ENCODE assay signal across 15 cellular contexts in the genomic region with DNA sequence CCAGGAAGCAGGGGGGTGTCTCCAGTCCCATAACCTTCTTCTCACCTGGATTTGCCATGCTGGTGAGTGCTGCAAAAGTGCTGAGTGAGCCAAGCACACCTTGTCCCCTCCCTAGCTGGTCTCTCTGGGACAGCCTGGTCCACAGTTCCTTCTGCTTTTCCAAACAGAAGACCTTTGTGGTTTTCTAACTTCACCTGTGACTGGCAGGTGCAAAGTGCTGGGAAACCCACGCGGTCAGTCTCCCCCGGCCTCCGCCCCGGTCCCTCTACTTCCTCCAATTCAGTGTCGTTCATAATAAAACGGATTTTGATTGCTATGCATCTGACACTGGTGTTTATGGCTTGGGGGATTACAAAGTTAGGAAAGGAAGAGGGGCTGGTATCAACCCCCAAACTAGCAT. TPM values are rescaled to one million over a fixed set of nuclear protein-coding genes. Genes with fewer than 3 reads are reported as not detected.
A peak's percentile ranks its signal among the peaks of the same experiment; 100 is the strongest.
DNase-seq lines count a peak whose midpoint lies in the region; ATAC-seq and TF ChIP-seq lines count a peak whose summit lies in the region.
"Had no signal": no experiment of that assay in that cellular context is flagged by ENCODE, and none has a peak within 500 bp of the region (broad histone marks: within the 10 kb centered on the region; RNA-seq: fewer than 3 reads in every experiment).

No MANE protein-coding gene starts in this region.

- H3K9ac ChIP-seq in Loucy (ENCODE audit: low read depth, low read length, poor library complexity, severe bottlenecking): no peak overlapping the region
- H3K9ac ChIP-seq: BLaER1 treated with 17β-estradiol and CSF1 and Interleukin-3, amounts not matched to agents 10 nM and 100 nM had no signal

- H3K27ac ChIP-seq in PC-9: no peak overlapping the region
- H3K27ac ChIP-seq: BLaER1 treated with 17β-estradiol and CSF1 and Interleukin-3, amounts not matched to agents 10 nM and 100 nM had no signal

- TF ChIP-seq CTCF in BE2C (IDR thresholded peaks at IDR 0.05; ENCODE audit: low read depth, low read length) (no peak), Loucy (conservative IDR thresholded peaks at IDR 0.05; ENCODE audit: low read length) (no peak), PC-9 (conservative IDR thresholded peaks at IDR 0.05) (no peak)

- CTCF ChIA-PET in PC-9 (lab: Charles Lee): no interaction called here

- H3K27me3 ChIP-seq in BE2C: peaks cover 36% of the 10 kb centered on the region
- no peaks in the 10 kb centered on the region for H3K27me3 ChIP-seq in Loucy (ENCODE audit: insufficient read depth, low read length, poor library complexity, severe bottlenecking)
- peaks cover 32% of the 10 kb centered on the region for H3K27me3 ChIP-seq in PC-9 (ENCODE audit: insufficient read depth, low read depth)
- H3K27me3 ChIP-seq: BLaER1 treated with 17β-estradiol and CSF1 and Interleukin-3, amounts not matched to agents 10 nM and 100 nM had no signal

- H3K36me3 ChIP-seq in BE2C (no peaks in the 10 kb centered on the region), Loucy (ENCODE audit: insufficient read depth, low read length) (no peaks in the 10 kb centered on the region), PC-9 (ENCODE audit: low read depth) (no peaks in the 10 kb centered on the region)
- H3K36me3 ChIP-seq: BLaER1 treated with 17β-estradiol and CSF1 and Interleukin-3, amounts not matched to agents 10 nM and 100 nM; HAP-1 had no signal

- H3K4me2 ChIP-seq in Loucy (ENCODE audit: low read depth, low read length, poor library complexity, severe bottlenecking) (no peak overlapping the region), PC-9 (no peak overlapping the region)
- H3K4me2 ChIP-seq: BLaER1 treated with 17β-estradiol and CSF1 and Interleukin-3, amounts not matched to agents 10 nM and 100 nM had no signal

- ATAC-seq in HG03045 (IDR thresholded peaks at IDR 0.05; ENCODE audit: unreplicated experiment) (no peak), GM21423 (IDR thresholded peaks at IDR 0.05; ENCODE audit: unreplicated experiment) (no peak)

- no peaks in the 10 kb centered on the region for H3K79me2 ChIP-seq in Loucy (ENCODE audit: insufficient read depth, low read length)
- no peaks in the 10 kb centered on the region for H3K79me2 ChIP-seq in PC-9 (ENCODE audit: low read depth)

- H4K20me1 ChIP-seq in Loucy (ENCODE audit: insufficient read depth, low read length, poor library complexity, severe bottlenecking) (no peaks in the 10 kb centered on the region), PC-9 (ENCODE audit: insufficient read depth) (no peaks in the 10 kb centered on the region)
- H4K20me1 ChIP-seq: BLaER1 treated with 17β-estradiol and CSF1 and Interleukin-3, amounts not matched to agents 10 nM and 100 nM had no signal

- POLR2A ChIA-PET in PC-9 (lab: Charles Lee; ENCODE audit: unreplicated experiment): no interaction called here

- H3K4me1 ChIP-seq in BE2C (no peaks in the 10 kb centered on the region; the same call in 1 of the 2 replicates), Loucy (ENCODE audit: insufficient read depth, low read length, poor library complexity, severe bottlenecking) (no peaks in the 10 kb centered on the region), PC-9 (replicated peaks; ENCODE audit: insufficient read depth) (no peaks in the 10 kb centered on the region)
- H3K4me1 ChIP-seq: HAP-1 had no signal

- H2AFZ ChIP-seq in Loucy (ENCODE audit: low read length) (0 out of 2 replicates have a peak overlapping the region, but pooled peaks have one; percentile 15), PC-9 (no peak overlapping the region)

- intact Hi-C loops in PC-9 (cut with micrococcal nuclease; ENCODE audit: unreplicated experiment): no loop called here

- H3F3A ChIP-seq in Loucy (ENCODE audit: low read depth) (no peaks in the 10 kb centered on the region), PC-9 (ENCODE audit: insufficient read depth, low read depth) (no peaks in the 10 kb centered on the region)

- no peaks in the 10 kb centered on the region for H3K9me2 ChIP-seq in Loucy (replicated peaks; ENCODE audit: low read depth, low read length)
- H3K9me2 ChIP-seq in PC-9 (ENCODE audit: insufficient read depth): no peaks in the 10 kb centered on the region

- no peak for DNase-seq in BE2C
- DNase-seq in GDM1 (lab: John Stamatoyannopoulos, UW): peak; percentile 56
- peak; percentile 68 for DNase-seq in mesenteric fat pad (ENCODE audit: low spot score)
- DNase-seq in PC-9: no peak
- DNase-seq in activated CD4-positive, CD25-positive, alpha-beta regulatory T cell (lab: John Stamatoyannopoulos, UW): no peak
- DNase-seq: CD4-positive, alpha-beta T cell; CD8-positive, alpha-beta memory T cell; DMS79 treated with DMSO at 0.1 percent for 48 hours; GOT3; HFFc6 had no signal

- H3K9me3 ChIP-seq in BE2C (no peaks in the 10 kb centered on the region), Loucy (ENCODE audit: insufficient read depth, low read depth, low read length) (no peaks in the 10 kb centered on the region), PC-9 (ENCODE audit: insufficient read depth, low read depth) (no peaks in the 10 kb centered on the region)
- H3K9me3 ChIP-seq: BLaER1 treated with 17β-estradiol and CSF1 and Interleukin-3, amounts not matched to agents 10 nM and 100 nM; HAP-1 had no signal

- no TSS peak for BruUV-seq in PC-9 (replicated peaks; lab: Mats Ljungman, UMichigan)

- H3K4me3 ChIP-seq in BE2C (ENCODE audit: low read depth, low read length) (peak overlapping the region; percentile 44), Loucy (ENCODE audit: low read length, poor library complexity, severe bottlenecking) (no peak overlapping the region), PC-9 (no peak overlapping the region)
- H3K4me3 ChIP-seq: BLaER1 treated with 17β-estradiol and CSF1 and Interleukin-3, amounts not matched to agents 10 nM and 100 nM; HAP-1 had no signal

RNA-seq across cellular contexts. Expression of gene RBAK, which starts 37.1 kb away (rescaled TPM):
- polyA plus RNA-seq in BE2C (2012; ENCODE audit: insufficient read depth, insufficient read length, low read depth): 11.7 TPM
- 9.8 TPM for total RNA-seq in mesenteric fat pad
- 10.1 and 12.4 TPM in 2 replicates for total RNA-seq in PC-9 (2021)

Comparison
In these comparisons a context has a peak if more than half of its experiments do, and no peak if none do; other contexts are left out.
1. DNase-seq: peak in GDM1 (single experiment) and mesenteric fat pad (single experiment); none in BE2C (single experiment), PC-9 (0 of 2) and activated CD4-positive, CD25-positive, alpha-beta regulatory T cell (0 of 4).